In genomic region chr19:41936416-41936850, GRCh38 we compare ENCODE assay signal across 10 cellular contexts. TPM values are rescaled to one million over a fixed set of nuclear protein-coding genes. Genes with fewer than 3 reads are reported as not detected.
DNase-seq lines count a peak whose midpoint lies in the region; ATAC-seq and TF ChIP-seq lines count a peak whose summit lies in the region.
"Had no signal": no experiment of that assay in that cellular context is flagged by ENCODE, and none has a peak within 500 bp of the region (broad histone marks: within the 10 kb centered on the region; RNA-seq: fewer than 3 reads in every experiment).

No MANE protein-coding gene starts in this region.

- no peaks in the 10 kb centered on the region for H3K9me3 ChIP-seq in tibial artery
- H3K9me3 ChIP-seq: uterus had no signal

- H3K4me3 Mint-ChIP-seq in naive thymus-derived CD8-positive, alpha-beta T cell = peak overlapping the region in 6 of 10 donors; percentile 1 to 65 (median 21)

- peaks cover 0 to 21% (median 16%) of the 10 kb centered on the region in 4 donors for H3K4me1 ChIP-seq in tibial artery

- intact Hi-C loops in tibial artery (cut with DNase I; ENCODE audit: low total_unique reads) = no loop called here

- no peak overlapping the region for H3K4me3 ChIP-seq in tibial artery
- H3K4me3 ChIP-seq: uterus had no signal

- peak overlapping the region; percentile 68 to 93 (median 87) for H3K27ac Mint-ChIP-seq in naive thymus-derived CD8-positive, alpha-beta T cell

- H3K9me3 Mint-ChIP-seq in naive thymus-derived CD8-positive, alpha-beta T cell = no peaks in the 10 kb centered on the region

- H3K27me3 ChIP-seq in tibial artery = peaks cover 10 to 81% of the 10 kb centered on the region in 2 donors

- no peak for TF ChIP-seq CTCF in tibial artery (IDR thresholded peaks at IDR 0.05)

- peak; percentile 35 to 42 for ATAC-seq in naive thymus-derived CD8-positive, alpha-beta T cell
- ATAC-seq in HG03520 (IDR thresholded peaks at IDR 0.05; ENCODE audit: unreplicated experiment) (no peak), HG02973 (IDR thresholded peaks at IDR 0.05; ENCODE audit: unreplicated experiment) (no peak)

- H3K27ac ChIP-seq in tibial artery = no peak overlapping the region
- H3K27ac ChIP-seq: KMS-11, uterus had no signal

- DNase-seq in GM03348 (ENCODE audit: low spot score) = peak; percentile 73
- DNase-seq in SW480 (ENCODE audit: low spot score) = peak; percentile 50
- no peak for DNase-seq in naive thymus-derived CD8-positive, alpha-beta T cell
- DNase-seq in tibial artery = no peak
- DNase-seq: GDM1, NCI-H510A, uterus had no signal

- H3K27me3 Mint-ChIP-seq in naive thymus-derived CD8-positive, alpha-beta T cell = peaks cover 0 to 7% (median 0%) of the 10 kb centered on the region in 5 donors

- peaks cover 34 to 68% (median 53%) of the 10 kb centered on the region in 4 donors for H3K4me1 Mint-ChIP-seq in naive thymus-derived CD8-positive, alpha-beta T cell

- no peaks in the 10 kb centered on the region for H3K36me3 ChIP-seq in tibial artery
- H3K36me3 ChIP-seq: uterus had no signal

- POLR2A ChIA-PET in naive thymus-derived CD8-positive, alpha-beta T cell (lab: Charles Lee) = interaction anchor here (1.1 to 2.3 kb wide), 6 partner anchors 9 to 77 kb away, joined by 3 to 12 read pairs (median 6); partner anchors contain the start of genes ARHGEF1 and RPS19

- H3K36me3 Mint-ChIP-seq in naive thymus-derived CD8-positive, alpha-beta T cell = no peaks in the 10 kb centered on the region

RNA-seq across cellular contexts. Expression of gene ERFL, which starts 8.2 kb away (rescaled TPM):
- total RNA-seq in naive thymus-derived CD8-positive, alpha-beta T cell = 1 to 10 TPM; 7.5 to 8.1 TPM
- not detected for polyA plus RNA-seq in naive thymus-derived CD8-positive, alpha-beta T cell

RNA-seq across cellular contexts. Expression of gene RABAC1, which starts 22.7 kb away (rescaled TPM):
- 10 to 100 TPM; 87.6 to 90.3 TPM for total RNA-seq in naive thymus-derived CD8-positive, alpha-beta T cell
- polyA plus RNA-seq in naive thymus-derived CD8-positive, alpha-beta T cell = 100 to 1,000 TPM; 201 to 288 (median 231) TPM

RNA-seq across cellular contexts. Expression of gene ARHGEF1, which starts 53.4 kb away (rescaled TPM):
- total RNA-seq in naive thymus-derived CD8-positive, alpha-beta T cell = 1,000 to 10,000 TPM; 1,211 to 1,239 TPM
- polyA plus RNA-seq in naive thymus-derived CD8-positive, alpha-beta T cell = 100 to 1,000 TPM; 161 to 346 (median 211) TPM

RNA-seq across cellular contexts. Expression of gene ATP1A3, which starts 57.6 kb away (rescaled TPM):
- 1 to 10 TPM; 3.4 to 6.2 TPM for total RNA-seq in naive thymus-derived CD8-positive, alpha-beta T cell
- polyA plus RNA-seq in naive thymus-derived CD8-positive, alpha-beta T cell = 1 to 10 TPM; 2.8 to 4.9 (median 2.8) TPM

RNA-seq across cellular contexts. Expression of gene CD79A, which starts 59.4 kb away (rescaled TPM):
- 10 to 100 TPM; 48.6 to 51.0 TPM for total RNA-seq in naive thymus-derived CD8-positive, alpha-beta T cell
- 10 to 100 TPM; 54.9 to 88.2 (median 85.1) TPM for polyA plus RNA-seq in naive thymus-derived CD8-positive, alpha-beta T cell

Comparison
In these comparisons a context has a peak if more than half of its experiments do, and no peak if none do; other contexts are left out.
1. DNase-seq: peak in GM03348 (single experiment) and SW480 (single experiment); none in naive thymus-derived CD8-positive, alpha-beta T cell (0 of 10) and tibial artery (0 of 2).
2. ATAC-seq: peak in naive thymus-derived CD8-positive, alpha-beta T cell (2 of 2); none in HG03520 (single experiment) and HG02973 (single experiment).